In genomic region chr1:17433261-17433660, GRCh38 we compare ENCODE assay signal across 18 cellular contexts.
"Had no signal": no experiment of that assay in that cellular context is flagged by ENCODE, and none has a peak within 500 bp of the region (broad histone marks: within the 10 kb centered on the region; RNA-seq: fewer than 3 reads in every experiment).

No MANE protein-coding gene starts in this region.

- H3K4me3 Mint-ChIP-seq: activated naive CD4-positive, alpha-beta T cell treated with anti-CD3 and anti-CD28 coated beads, Interleukin-2, amount 50 U/mL, for 24 hours; neural progenitor cell had no signal

- H3K27ac Mint-ChIP-seq: activated naive CD4-positive, alpha-beta T cell treated with anti-CD3 and anti-CD28 coated beads, Interleukin-2, amount 50 U/mL, for 24 hours; neural progenitor cell had no signal

- DNase-seq: activated CD4-positive, alpha-beta T cell treated with anti-CD3 and anti-CD28 coated beads, Interleukin-2, amount 50 U/mL, for 4 hours; activated CD4-positive, CD25-positive, alpha-beta regulatory T cell treated with anti-CD3 and anti-CD28 coated beads, Interleukin-2, amount 50 U/mL, for 72 hours; activated effector memory CD4-positive, alpha-beta T cell treated with Interleukin-2 at 50 U/mL for 16 hours; amniotic stem cell; body of pancreas; central memory CD4-positive, alpha-beta T cell; effector CD8-positive, alpha-beta T cell; foreskin melanocyte; left colon; naive B cell; ovary; sigmoid colon; spleen; T-helper 9 cell had no signal

- ATAC-seq: body of pancreas, left colon had no signal

- H3K27ac ChIP-seq: body of pancreas, coronary artery, epithelial cell of prostate, neural progenitor cell, ovary, sigmoid colon had no signal

- H3K36me3 Mint-ChIP-seq: naive B cell had no signal

- H3K9me3 ChIP-seq: body of pancreas, ovary, sigmoid colon, spleen had no signal

- H3K9ac ChIP-seq: neural progenitor cell had no signal

- H3K9me3 Mint-ChIP-seq: activated naive CD4-positive, alpha-beta T cell treated with anti-CD3 and anti-CD28 coated beads, Interleukin-2, amount 50 U/mL, for 24 hours; naive B cell; neural progenitor cell had no signal

- H3K27me3 ChIP-seq: body of pancreas, neural progenitor cell, ovary, sigmoid colon, spleen had no signal

- H3K4me2 ChIP-seq: neural progenitor cell had no signal

- H3K27me3 Mint-ChIP-seq: activated naive CD4-positive, alpha-beta T cell treated with anti-CD3 and anti-CD28 coated beads, Interleukin-2, amount 50 U/mL, for 24 hours; naive B cell had no signal

- H2AFZ ChIP-seq: neural progenitor cell had no signal
